In genomic region chrX:142068365-142068764, GRCh38 we compare ENCODE assay signal across 20 cellular contexts.
DNase-seq lines count a peak whose midpoint lies in the region; ATAC-seq, FAIRE-seq and TF ChIP-seq lines count a peak whose summit lies in the region.
"Had no signal": no experiment of that assay in that cellular context is flagged by ENCODE, and none has a peak within 500 bp of the region (broad histone marks: within the 10 kb centered on the region; RNA-seq: fewer than 3 reads in every experiment).

No MANE protein-coding gene starts in this region.

- CTCF ChIA-PET in H1 (lab: Charles Lee; ENCODE audit: partially characterized antibody) = interaction anchor here (0.8 kb wide), 1 partner anchor 446 kb away, joined by 4 read pairs; no protein-coding TSS in a partner anchor

- no peak overlapping the region for H4K5ac ChIP-seq in H1 (ENCODE audit: insufficient read length, low read depth, low read length)

- H3K79me1 ChIP-seq in H1 (ENCODE audit: low read depth, low read length) = no peaks in the 10 kb centered on the region

- no peaks in the 10 kb centered on the region for H3K23me2 ChIP-seq in H1 (ENCODE audit: low read depth, low read length)

- no peaks in the 10 kb centered on the region for H4K20me1 ChIP-seq in H1 (replicated peaks in 1 of 2; ENCODE audit: control insufficient read depth in 1 of 2, insufficient read depth in 2 of 2, low read length in 2 of 2)
- H4K20me1 ChIP-seq: BLaER1 treated with 17β-estradiol and CSF1 and Interleukin-3, amounts not matched to agents 10 nM and 100 nM had no signal

- H2AFZ ChIP-seq in H1 (ENCODE audit: low read length) = no peak overlapping the region

- DNase-seq in EH (ENCODE audit: low read depth) (peak; percentile 57), GM04503 (ENCODE audit: low read depth) (peak; percentile 5), H1 (ENCODE audit: low read depth in 1 of 2, low spot score in 2 of 2) (no peak), middle frontal gyrus (ENCODE audit: extremely low spot score, low spot score) (peak; percentile 3), HPDE6-E6E7 (ENCODE audit: extremely low spot score) (no peak), small intestine (no peak)
- DNase-seq: ACHN; Calu3; CD4-positive, alpha-beta T cell; DMS 273 treated with DMSO at 0.1 percent for 48 hours; DMS79; GF-D8; GOT3; HCEC 1CT; HFFc6 had no signal

- H3K79me2 ChIP-seq in H1 (ENCODE audit: control insufficient read depth in 1 of 2, insufficient read depth in 2 of 2, low read length in 2 of 2) = no peaks in the 10 kb centered on the region

- H3K9ac ChIP-seq in H1 (replicated peaks in 1 of 4; ENCODE audit: extremely low read depth in 1 of 4, low read depth in 3 of 4, low read length in 3 of 4) = no peak overlapping the region
- H3K9ac ChIP-seq: BLaER1 treated with 17β-estradiol and CSF1 and Interleukin-3, amounts not matched to agents 10 nM and 100 nM had no signal

- no peak overlapping the region for H3K14ac ChIP-seq in H1 (ENCODE audit: insufficient read length)

- no peak for TF ChIP-seq POLR2A in H1 (IDR thresholded peaks at IDR 0.05; ENCODE audit: control extremely low read depth in 1 of 2, low read depth in 2 of 2, low read length in 2 of 2)

- H3K56ac ChIP-seq in H1 (replicated peaks; ENCODE audit: insufficient read length, low read depth, low read length) = no peak overlapping the region

- WGBS in H1 (ENCODE audit: extremely low coverage in 1 of 2, insufficient coverage in 1 of 2, insufficient read length in 1 of 2, insufficient replicate concordance in 2 of 2, low coverage in 1 of 2, low lambda C conversion rate in 2 of 2, missing lambda C conversion rate in 1 of 2), 2 experiments = 77% methylated on average over 2 of the region's 2 CpGs; no CpG with 5 or more reads in 1 of the 2 experiments
- 48 to 63% (median 56%) methylated on average over 2 of the region's 2 CpGs for WGBS in small intestine, 3 donors

- POLR2A ChIA-PET in H1 (lab: Charles Lee; ENCODE audit: partially characterized antibody) = no interaction called here

- H3K9me3 ChIP-seq in H1 (ENCODE audit: insufficient read depth in 2 of 2, low read depth in 1 of 2, low read length in 1 of 2) (no peaks in the 10 kb centered on the region), small intestine (ENCODE audit: control insufficient read depth, low read depth) (no peaks in the 10 kb centered on the region)

- H2BK120ac ChIP-seq in H1 (replicated peaks; ENCODE audit: low read depth, low read length) = no peak overlapping the region

- H2BK15ac ChIP-seq in H1 (ENCODE audit: low read length) = no peak overlapping the region

- TF ChIP-seq EP300 in H1 (IDR thresholded peaks at IDR 0.05; ENCODE audit: borderline replicate concordance in 1 of 2, low read depth in 2 of 2, low read length in 2 of 2) = no peak

- H4K91ac ChIP-seq in H1 (replicated peaks; ENCODE audit: insufficient read length, low read length) = no peak overlapping the region

- H2BK5ac ChIP-seq in H1 (ENCODE audit: low read depth, low read length) = no peak overlapping the region

- H3K4ac ChIP-seq in H1 (replicated peaks; ENCODE audit: insufficient read length, low read depth, low read length) = no peak overlapping the region

- H3K4me3 ChIP-seq in H1 (ENCODE audit: extremely low read depth in 1 of 4, insufficient read depth in 2 of 4, low read depth in 3 of 4, low read length in 4 of 4) = no peak overlapping the region
- no peak overlapping the region for H3K4me3 ChIP-seq in small intestine (ENCODE audit: low read depth in 1 of 2, low read length in 2 of 2)
- H3K4me3 ChIP-seq: BLaER1 treated with 17β-estradiol and CSF1 and Interleukin-3, amounts not matched to agents 10 nM and 100 nM; GM12878 had no signal

- TF ChIP-seq RAD21 in H1 (IDR thresholded peaks at IDR 0.05 in 1 of 2, conservative IDR thresholded peaks at IDR 0.05 in 1 of 2; ENCODE audit: low read depth in 2 of 2, low read length in 2 of 2) = no peak

- no peak overlapping the region for H3K18ac ChIP-seq in H1 (ENCODE audit: extremely low read depth, low read length)

- H3K27me3 ChIP-seq in H1 (replicated peaks in 1 of 4; ENCODE audit: control insufficient read depth in 3 of 4, extremely low read depth in 1 of 4, insufficient read depth in 3 of 4, low read length in 3 of 4) = no peaks in the 10 kb centered on the region
- H3K27me3 ChIP-seq in small intestine (ENCODE audit: control insufficient read depth in 2 of 2, insufficient read depth in 2 of 2, low read length in 2 of 2) = no peaks in the 10 kb centered on the region

- no peak overlapping the region for H3K23ac ChIP-seq in H1 (ENCODE audit: insufficient read length)

- no peak overlapping the region for H2BK20ac ChIP-seq in H1 (ENCODE audit: low read length)

- H3K27ac ChIP-seq in H1 (ENCODE audit: low read depth, low read length) (no peak overlapping the region), small intestine (ENCODE audit: low read depth in 1 of 2, low read length in 1 of 2) (no peak overlapping the region)
- H3K27ac ChIP-seq: BLaER1 treated with 17β-estradiol and CSF1 and Interleukin-3, amounts not matched to agents 10 nM and 100 nM had no signal

- H2AK5ac ChIP-seq in H1 (ENCODE audit: low read depth, low read length) = no peak overlapping the region

- no peak overlapping the region for H3K4me2 ChIP-seq in H1 (ENCODE audit: insufficient read depth in 1 of 2, low read depth in 2 of 2, low read length in 2 of 2)
- H3K4me2 ChIP-seq: BLaER1 treated with 17β-estradiol and CSF1 and Interleukin-3, amounts not matched to agents 10 nM and 100 nM had no signal

- H3K4me1 ChIP-seq in H1 (replicated peaks in 1 of 4; ENCODE audit: control insufficient read depth in 3 of 4, insufficient read depth in 4 of 4, low read length in 3 of 4) (no peaks in the 10 kb centered on the region; a peak in 2 of 7 replicates), small intestine (ENCODE audit: control insufficient read depth in 2 of 2, insufficient read depth in 1 of 2, low read depth in 1 of 2, low read length in 1 of 2) (no peaks in the 10 kb centered on the region)
- H3K4me1 ChIP-seq: BLaER1 treated with 17β-estradiol and CSF1 and Interleukin-3, amounts not matched to agents 10 nM and 100 nM had no signal

- H4K8ac ChIP-seq in H1 (ENCODE audit: extremely low read depth, insufficient read depth, low read length) = no peak overlapping the region

- no peak for ATAC-seq in GM21360 (IDR thresholded peaks at IDR 0.05; ENCODE audit: unreplicated experiment)
- ATAC-seq: GM12878, HepG2 had no signal

- no peak overlapping the region for H2BK12ac ChIP-seq in H1 (ENCODE audit: low read depth, low read length)

- FAIRE-seq in H1 (lab: Jason Lieb, UNC) = peak; percentile 75
- no peak for FAIRE-seq in small intestine (lab: Jason Lieb, UNC)
- FAIRE-seq: GM12878, HepG2, HTR-8/SVneo had no signal

- H3K36me3 ChIP-seq in H1 (ENCODE audit: control insufficient read depth in 2 of 4, insufficient read depth in 4 of 4, low read length in 3 of 4) (no peaks in the 10 kb centered on the region), small intestine (ENCODE audit: control insufficient read depth in 2 of 2, insufficient read depth in 2 of 2, low read length in 2 of 2) (no peaks in the 10 kb centered on the region)
- H3K36me3 ChIP-seq: BLaER1 treated with 17β-estradiol and CSF1 and Interleukin-3, amounts not matched to agents 10 nM and 100 nM had no signal

- no peak for TF ChIP-seq CTCF in H1 (IDR thresholded peaks at IDR 0.05; ENCODE audit: control extremely low read depth in 1 of 3, insufficient read depth in 1 of 3, low read depth in 1 of 3, low read length in 3 of 3)

TF ChIP-seq in H1, 55 proteins besides CTCF, POLR2A, EP300 and RAD21:
- TF ChIP-seq JUND (IDR thresholded peaks at IDR 0.05; ENCODE audit: low read length) (no peak), TAF1 (IDR thresholded peaks at IDR 0.05; ENCODE audit: low read depth, low read length) (no peak), TEAD4 (IDR thresholded peaks at IDR 0.05; ENCODE audit: low read depth, low read length) (no peak), JUN (IDR thresholded peaks at IDR 0.05; ENCODE audit: low read depth, low read length) (no peak), CHD2 (IDR thresholded peaks at IDR 0.05; ENCODE audit: low read length) (no peak)

Comparison
In these comparisons a context has a peak if more than half of its experiments do, and no peak if none do; other contexts are left out.
1. DNase-seq: peak in EH (single experiment), GM04503 (single experiment) and middle frontal gyrus (single experiment); none in H1 (0 of 2), HPDE6-E6E7 (single experiment) and small intestine (single experiment).